In the genomic region with DNA sequence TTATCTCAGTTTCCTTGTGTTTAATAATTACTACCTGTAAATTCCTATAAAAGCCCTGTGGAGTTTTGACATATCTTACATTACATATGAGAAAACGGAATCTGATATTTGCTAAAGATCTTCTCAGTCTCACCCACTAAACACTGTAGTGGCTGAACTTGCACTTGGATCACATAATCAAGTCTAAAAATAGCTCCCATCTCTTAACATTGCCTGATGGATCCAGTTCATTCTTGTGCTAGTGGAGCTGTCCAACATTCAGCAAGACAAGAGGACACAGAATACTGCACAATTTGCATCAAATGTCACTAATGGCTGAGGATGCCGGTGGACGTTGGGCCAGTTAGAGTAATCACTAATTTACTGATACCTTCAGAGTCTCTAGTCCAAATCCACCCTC, we compare ENCODE assay signal across 16 cellular contexts.
DNase-seq lines count a peak whose midpoint lies in the region; ATAC-seq and TF ChIP-seq lines count a peak whose summit lies in the region.
"Had no signal": no experiment of that assay in that cellular context is flagged by ENCODE, and none has a peak within 500 bp of the region (broad histone marks: within the 10 kb centered on the region; RNA-seq: fewer than 3 reads in every experiment).

No MANE protein-coding gene starts in this region.

- intact Hi-C loops in heart left ventricle (cut with DNase I) (no loop called here), Right ventricle myocardium inferior (cut with DNase I) (no loop called here)
- intact Hi-C loops in CD4-positive, alpha-beta T cell (cut with DNase I, micrococcal nuclease), result no loop called here

- H3K27me3 ChIP-seq in heart left ventricle, result no peaks in the 10 kb centered on the region
- no peaks in the 10 kb centered on the region for H3K27me3 ChIP-seq in CD4-positive, alpha-beta T cell (ENCODE audit: control insufficient read depth, insufficient read depth, low read length)
- H3K27me3 ChIP-seq: BE2C, SJSA1 had no signal

- no peaks in the 10 kb centered on the region for H3K36me3 Mint-ChIP-seq in CD4-positive, alpha-beta T cell (ENCODE audit: low read depth)

- no peaks in the 10 kb centered on the region for H3K4me1 Mint-ChIP-seq in CD4-positive, alpha-beta T cell (ENCODE audit: low read depth)
- H3K4me1 Mint-ChIP-seq: CD4-positive, alpha-beta memory T cell had no signal

- H3K27ac Mint-ChIP-seq in CD4-positive, alpha-beta T cell, result no peak overlapping the region
- H3K27ac Mint-ChIP-seq: CD4-positive, alpha-beta memory T cell had no signal

- H3K4me3 ChIP-seq in heart left ventricle (no peak overlapping the region), HEK293 (ENCODE audit: low read depth, low read length) (no peak overlapping the region)
- H3K4me3 ChIP-seq: SJSA1 had no signal

- CTCF ChIA-PET in HEK293 (lab: Yijun Ruan, JAX), result no interaction called here
- CTCF ChIA-PET in CD4-positive, alpha-beta T cell (lab: Charles Lee), result no interaction called here

- H3K4me1 ChIP-seq in heart left ventricle, result peaks cover 0 to 5% (median 0%) of the 10 kb centered on the region in 12 donors
- no peaks in the 10 kb centered on the region for H3K4me1 ChIP-seq in HEK293 (ENCODE audit: control insufficient read depth, insufficient read depth, low read length)
- H3K4me1 ChIP-seq: BE2C, SJSA1 had no signal

- H3K36me3 ChIP-seq in heart left ventricle, result no peaks in the 10 kb centered on the region
- no peaks in the 10 kb centered on the region for H3K36me3 ChIP-seq in HEK293 (ENCODE audit: control insufficient read depth in 2 of 2, insufficient read depth in 1 of 2, low read length in 2 of 2)
- H3K36me3 ChIP-seq: BE2C, SJSA1 had no signal

- H3K27ac ChIP-seq in heart left ventricle (no peak overlapping the region), HEK293 (ENCODE audit: extremely low read depth, low read depth, low read length) (no peak overlapping the region)
- no peak overlapping the region for H3K27ac ChIP-seq in CD4-positive, alpha-beta T cell (ENCODE audit: low read depth, low read length)
- H3K27ac ChIP-seq: SJSA1 had no signal

- H3K27me3 Mint-ChIP-seq in CD4-positive, alpha-beta T cell, result no peaks in the 10 kb centered on the region
- H3K27me3 Mint-ChIP-seq: CD4-positive, alpha-beta memory T cell had no signal

- no peak for DNase-seq in heart left ventricle
- no peak for DNase-seq in Right ventricle myocardium inferior (ENCODE audit: missing footprints)
- peak; percentile 17 for DNase-seq in RKO (ENCODE audit: low spot score)
- DNase-seq in renal cortical epithelial cell (ENCODE audit: low read depth), result peak; percentile 54
- no peak for DNase-seq in CD4-positive, alpha-beta T cell
- DNase-seq: BE2C; CD4-positive, alpha-beta memory T cell; GF-D8; MV-4-11; NCI-H1436; NCI-H2107; SW 1271 had no signal

- WGBS in heart left ventricle, 4 donors, result 54 to 72% (median 62%) methylated on average over 3 of the region's 3 CpGs

- POLR2A ChIA-PET in HEK293 (lab: Yijun Ruan, JAX), result no interaction called here
- POLR2A ChIA-PET in CD4-positive, alpha-beta T cell (lab: Charles Lee), result no interaction called here

- ATAC-seq in heart left ventricle (peak in 3 of 4 donors; percentile 68 to 84 (median 81)), Right ventricle myocardium inferior (no peak), HG02884 (IDR thresholded peaks at IDR 0.05; ENCODE audit: unreplicated experiment) (no peak), HG02798 (IDR thresholded peaks at IDR 0.05; ENCODE audit: poor library complexity, unreplicated experiment) (no peak)
- ATAC-seq in CD4-positive, alpha-beta T cell (ENCODE audit: poor library complexity), result no peak

- peaks cover 3% of the 10 kb centered on the region for H3K9me3 Mint-ChIP-seq in CD4-positive, alpha-beta T cell

- no peak for TF ChIP-seq CTCF in heart left ventricle (IDR thresholded peaks at IDR 0.05)
- TF ChIP-seq CTCF in HEK293 (tag by site-specific recombination; IDR thresholded peaks at IDR 0.05), result no peak
- TF ChIP-seq CTCF in CD4-positive, alpha-beta T cell (IDR thresholded peaks at IDR 0.05), result no peak

- no peak overlapping the region for H3K4me3 Mint-ChIP-seq in CD4-positive, alpha-beta T cell
- H3K4me3 Mint-ChIP-seq: CD4-positive, alpha-beta memory T cell had no signal

- no peaks in the 10 kb centered on the region for H3K9me3 ChIP-seq in heart left ventricle
- H3K9me3 ChIP-seq in HEK293 (ENCODE audit: control insufficient read depth, insufficient read depth, low read depth, low read length), result no peaks in the 10 kb centered on the region
- no peaks in the 10 kb centered on the region for H3K9me3 ChIP-seq in CD4-positive, alpha-beta T cell (ENCODE audit: control insufficient read depth, low read length)
- H3K9me3 ChIP-seq: BE2C had no signal

- no peak for TF ChIP-seq POLR2A in heart left ventricle (IDR thresholded peaks at IDR 0.05)

TF ChIP-seq in HEK293, 187 proteins besides CTCF, POLR2A, EP300 and RAD21:
- TF ChIP-seq, protein P1, sequence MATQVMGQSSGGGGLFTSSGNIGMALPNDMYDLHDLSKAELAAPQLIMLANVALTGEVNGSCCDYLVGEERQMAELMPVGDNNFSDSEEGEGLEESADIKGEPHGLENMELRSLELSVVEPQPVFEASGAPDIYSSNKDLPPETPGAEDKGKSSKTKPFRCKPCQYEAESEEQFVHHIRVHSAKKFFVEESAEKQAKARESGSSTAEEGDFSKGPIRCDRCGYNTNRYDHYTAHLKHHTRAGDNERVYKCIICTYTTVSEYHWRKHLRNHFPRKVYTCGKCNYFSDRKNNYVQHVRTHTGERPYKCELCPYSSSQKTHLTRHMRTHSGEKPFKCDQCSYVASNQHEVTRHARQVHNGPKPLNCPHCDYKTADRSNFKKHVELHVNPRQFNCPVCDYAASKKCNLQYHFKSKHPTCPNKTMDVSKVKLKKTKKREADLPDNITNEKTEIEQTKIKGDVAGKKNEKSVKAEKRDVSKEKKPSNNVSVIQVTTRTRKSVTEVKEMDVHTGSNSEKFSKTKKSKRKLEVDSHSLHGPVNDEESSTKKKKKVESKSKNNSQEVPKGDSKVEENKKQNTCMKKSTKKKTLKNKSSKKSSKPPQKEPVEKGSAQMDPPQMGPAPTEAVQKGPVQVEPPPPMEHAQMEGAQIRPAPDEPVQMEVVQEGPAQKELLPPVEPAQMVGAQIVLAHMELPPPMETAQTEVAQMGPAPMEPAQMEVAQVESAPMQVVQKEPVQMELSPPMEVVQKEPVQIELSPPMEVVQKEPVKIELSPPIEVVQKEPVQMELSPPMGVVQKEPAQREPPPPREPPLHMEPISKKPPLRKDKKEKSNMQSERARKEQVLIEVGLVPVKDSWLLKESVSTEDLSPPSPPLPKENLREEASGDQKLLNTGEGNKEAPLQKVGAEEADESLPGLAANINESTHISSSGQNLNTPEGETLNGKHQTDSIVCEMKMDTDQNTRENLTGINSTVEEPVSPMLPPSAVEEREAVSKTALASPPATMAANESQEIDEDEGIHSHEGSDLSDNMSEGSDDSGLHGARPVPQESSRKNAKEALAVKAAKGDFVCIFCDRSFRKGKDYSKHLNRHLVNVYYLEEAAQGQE (tag by site-specific recombination; IDR thresholded peaks at IDR 0.05), result peak; percentile 51; the same call in 1 of the 2 replicates
- no peak for TF ChIP-seq ZNF155 (tag by site-specific recombination; IDR thresholded peaks at IDR 0.05)

Comparison
In these comparisons a context has a peak if more than half of its experiments do, and no peak if none do; other contexts are left out.
1. ATAC-seq: peak in heart left ventricle (3 of 4); none in Right ventricle myocardium inferior (single experiment), HG02884 (single experiment), CD4-positive, alpha-beta T cell (single experiment) and HG02798 (single experiment).
2. DNase-seq: peak in RKO (single experiment) and renal cortical epithelial cell (single experiment); none in heart left ventricle (0 of 5), Right ventricle myocardium inferior (single experiment) and CD4-positive, alpha-beta T cell (0 of 10).